In the genomic region with DNA sequence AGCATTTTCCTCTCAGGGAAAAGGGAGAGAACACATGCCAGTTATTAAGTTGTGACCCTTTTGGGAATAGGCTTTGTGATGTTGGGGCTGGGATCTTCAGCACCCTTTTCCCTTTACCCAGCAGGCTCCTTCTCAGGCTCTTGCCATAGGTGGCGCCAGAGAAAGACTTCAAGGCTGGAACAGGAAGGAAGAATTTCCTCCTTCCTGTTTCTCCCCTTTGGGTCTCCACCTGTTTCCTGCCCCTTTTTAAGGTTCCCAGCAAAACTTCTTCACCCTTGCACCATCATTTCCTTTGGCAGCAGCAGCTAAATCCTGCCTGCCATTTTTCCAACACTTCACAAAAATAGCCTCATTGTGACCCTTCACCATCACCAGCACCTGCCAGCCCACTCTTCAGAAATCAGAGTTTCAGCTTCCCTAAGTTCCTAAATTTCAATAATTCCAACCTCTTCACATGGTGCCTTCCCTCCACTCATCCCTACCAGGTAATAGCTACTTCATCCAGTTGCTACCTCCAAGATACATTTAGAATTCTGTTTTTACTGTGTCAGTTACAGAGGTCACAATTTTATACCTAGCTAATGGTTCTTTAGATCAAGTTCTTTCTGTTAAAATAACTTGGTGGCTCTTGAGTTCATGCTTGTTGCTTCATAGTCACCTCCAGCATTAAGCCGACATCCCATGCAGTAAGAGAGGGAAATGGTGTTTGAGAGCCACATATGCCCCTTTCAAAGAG, we compare ENCODE assay signal across 12 cellular contexts. TPM values are rescaled to one million over a fixed set of nuclear protein-coding genes. Genes with fewer than 3 reads are reported as not detected.
DNase-seq lines count a peak whose midpoint lies in the region; FAIRE-seq and TF ChIP-seq lines count a peak whose summit lies in the region.
"Had no signal": no experiment of that assay in that cellular context is flagged by ENCODE, and none has a peak within 500 bp of the region (broad histone marks: within the 10 kb centered on the region; RNA-seq: fewer than 3 reads in every experiment).

No MANE protein-coding gene starts in this region.

- TF ChIP-seq CTCF in epithelial cell of proximal tubule (conservative IDR thresholded peaks at IDR 0.05; ENCODE audit: low read depth, low read length): peak; percentile 41

- DNase-seq in NCI-H2171 treated with DMSO at 0.1 percent for 48 hours (lab: John Stamatoyannopoulos, UW): peak; percentile 31
- DNase-seq in NCI-H2171 (lab: John Stamatoyannopoulos, UW): no peak
- DNase-seq in DMS 273 (lab: John Stamatoyannopoulos, UW; ENCODE audit: unreplicated experiment): peak; percentile 75
- peak; percentile 57 for DNase-seq in NAMALWA (ENCODE audit: low spot score)
- no peak for DNase-seq in epithelial cell of proximal tubule (ENCODE audit: low read depth)
- DNase-seq in HCEC 1CT: no peak
- no peak for DNase-seq in kidney glomerular epithelial cell (lab: John Stamatoyannopoulos, UW)
- no peak for DNase-seq in urothelium cell line (ENCODE audit: low spot score)
- DNase-seq: activated T-cell treated with anti-CD3 and anti-CD28 coated beads for 4 hours, NCI-H1436, sigmoid colon had no signal

- no peak for FAIRE-seq in urothelium cell line (lab: Jason Lieb, UNC)
- FAIRE-seq: A549 had no signal

- no peak overlapping the region for H3K4me3 ChIP-seq in epithelial cell of proximal tubule (ENCODE audit: low read depth, low read length)
- H3K4me3 ChIP-seq: A549, sigmoid colon had no signal

RNA-seq across cellular contexts. Expression of a gene that starts 22.4 kb away (rescaled TPM):
- 24.4 and 30.4 TPM in 2 replicates for total RNA-seq in epithelial cell of proximal tubule

Comparison
In these comparisons a context has a peak if more than half of its experiments do, and no peak if none do; other contexts are left out.
1. DNase-seq: peak in NCI-H2171 treated with DMSO at 0.1 percent for 48 hours (single experiment), DMS 273 (single experiment) and NAMALWA (single experiment); none in NCI-H2171 (single experiment), epithelial cell of proximal tubule (single experiment), HCEC 1CT (single experiment), kidney glomerular epithelial cell (single experiment) and urothelium cell line (single experiment).